Comparison of ENCODE assay signal across 14 cellular contexts in genomic region chr12:109720152-109720855, GRCh38. TPM values are rescaled to one million over a fixed set of nuclear protein-coding genes. Genes with fewer than 3 reads are reported as not detected.
DNase-seq lines count a peak whose midpoint lies in the region; ATAC-seq and TF ChIP-seq lines count a peak whose summit lies in the region.
"Had no signal": no experiment of that assay in that cellular context is flagged by ENCODE, and none has a peak within 500 bp of the region (broad histone marks: within the 10 kb centered on the region; RNA-seq: fewer than 3 reads in every experiment).

No MANE protein-coding gene starts in this region.

- peaks cover 5 to 28% of the 10 kb centered on the region in 2 donors for H3K27me3 Mint-ChIP-seq in CD8-positive, alpha-beta memory T cell

- H3K27me3 ChIP-seq in body of pancreas (no peaks in the 10 kb centered on the region), spleen (replicated peaks in 1 of 7) (peaks cover 0 to 49% (median 12%) of the 10 kb centered on the region in 7 donors)
- peaks cover 7% of the 10 kb centered on the region for H3K27me3 ChIP-seq in CD8-positive, alpha-beta memory T cell (ENCODE audit: insufficient read depth, low read length, poor library complexity, severe bottlenecking)

- H3K36me3 ChIP-seq in body of pancreas (replicated peaks in 1 of 2; ENCODE audit: insufficient read depth in 1 of 2, low read depth in 2 of 2) (no peaks in the 10 kb centered on the region), spleen (no peaks in the 10 kb centered on the region)
- H3K36me3 ChIP-seq in CD8-positive, alpha-beta memory T cell (ENCODE audit: insufficient read depth, low read length) = no peaks in the 10 kb centered on the region
- H3K36me3 ChIP-seq: transverse colon had no signal

- TF ChIP-seq CTCF in body of pancreas (IDR thresholded peaks at IDR 0.05) (no peak), spleen (IDR thresholded peaks at IDR 0.05 in 8 of 11, conservative IDR thresholded peaks at IDR 0.05 in 3 of 11) (no peak)

- H3K4me3 ChIP-seq in body of pancreas (no peak overlapping the region), spleen (peak overlapping the region in 1 of 8 donors; percentile 7)
- H3K4me3 ChIP-seq in CD8-positive, alpha-beta memory T cell (ENCODE audit: low read length) = no peak overlapping the region
- H3K4me3 ChIP-seq: skin epidermis, transverse colon had no signal

- POLR2A ChIA-PET in CD8-positive, alpha-beta memory T cell (lab: Charles Lee) = no interaction called here

- intact Hi-C loops in body of pancreas (cut with DNase I) = no loop called here
- intact Hi-C loops in spleen (cut with DNase I; ENCODE audit: low total_unique reads) = no loop called here

- no peak overlapping the region for H3K4me3 Mint-ChIP-seq in CD8-positive, alpha-beta memory T cell
- H3K4me3 Mint-ChIP-seq: activated T-cell treated with anti-CD3 and anti-CD28 coated beads, Interleukin-2, amount 50 U/mL, for 4 hours had no signal

- CTCF ChIA-PET in CD8-positive, alpha-beta memory T cell (lab: Charles Lee) = interaction anchor here (0.8 kb wide), 1 partner anchor 10 kb away, joined by 3 read pairs; no protein-coding TSS in a partner anchor

- H3K9me3 Mint-ChIP-seq in CD8-positive, alpha-beta memory T cell = no peaks in the 10 kb centered on the region
- H3K9me3 Mint-ChIP-seq: activated T-cell treated with anti-CD3 and anti-CD28 coated beads, Interleukin-2, amount 50 U/mL, for 4 hours had no signal

- no peaks in the 10 kb centered on the region for H3K4me1 Mint-ChIP-seq in CD8-positive, alpha-beta memory T cell

- H3K9me3 ChIP-seq in body of pancreas (no peaks in the 10 kb centered on the region), spleen (no peaks in the 10 kb centered on the region)
- H3K9me3 ChIP-seq in CD8-positive, alpha-beta memory T cell (ENCODE audit: low read length) = no peaks in the 10 kb centered on the region
- H3K9me3 ChIP-seq: transverse colon had no signal

- DNase-seq in DMS79 treated with DMSO at 0.1 percent for 48 hours (lab: John Stamatoyannopoulos, UW) = peak; percentile 45
- no peak for DNase-seq in DMS79 (lab: John Stamatoyannopoulos, UW)
- DNase-seq in body of pancreas = peak in 2 of 4 donors; percentile 41 to 44
- peak; percentile 92 for DNase-seq in left kidney (ENCODE audit: low read depth, low spot score)
- DNase-seq in spleen = no peak
- no peak for DNase-seq in CD8-positive, alpha-beta memory T cell
- DNase-seq in activated CD4-positive, CD25-positive, alpha-beta regulatory T cell (lab: John Stamatoyannopoulos, UW) = no peak
- DNase-seq in activated effector memory CD4-positive, alpha-beta T cell treated with anti-CD3 and anti-CD28 coated beads, Interleukin-2, amount 50 U/mL, for 16 hours = no peak
- DNase-seq: activated CD4-positive, alpha-beta T cell treated with anti-CD3 and anti-CD28 coated beads for 1 hour; activated T-cell treated with anti-CD3 and anti-CD28 coated beads, Interleukin-2, amount 50 U/mL, for 4 hours; HCEC 1CT; transverse colon had no signal

- WGBS in body of pancreas, 2 donors = 63 to 80% methylated on average over 6 to 10 of the region's 12 CpGs
- 56 to 79% (median 67%) methylated on average over 9 to 12 of the region's 12 CpGs for WGBS in spleen, 5 donors

- peak overlapping the region; percentile 2 to 71 (median 54) for H3K27ac ChIP-seq in body of pancreas
- peak overlapping the region in 7 of 8 donors; percentile 20 to 71 (median 41) for H3K27ac ChIP-seq in spleen
- no peak overlapping the region for H3K27ac ChIP-seq in CD8-positive, alpha-beta memory T cell (ENCODE audit: low read depth, low read length)
- H3K27ac ChIP-seq: skin epidermis had no signal

- peak overlapping the region in 1 of 8 donors; percentile 85 for H3K27ac Mint-ChIP-seq in CD8-positive, alpha-beta memory T cell

- H3K36me3 Mint-ChIP-seq in CD8-positive, alpha-beta memory T cell = no peaks in the 10 kb centered on the region

- no peak for ATAC-seq in body of pancreas
- ATAC-seq: activated T-cell treated with anti-CD3 and anti-CD28 coated beads, Interleukin-2, amount 50 U/mL, for 4 hours; esophagus mucosa had no signal

- H3K4me1 ChIP-seq in body of pancreas = peaks cover 74% of the 10 kb centered on the region
- peaks cover 12 to 94% (median 50%) of the 10 kb centered on the region in 6 donors for H3K4me1 ChIP-seq in spleen
- H3K4me1 ChIP-seq in CD8-positive, alpha-beta memory T cell (ENCODE audit: insufficient read depth, low read length) = no peaks in the 10 kb centered on the region

- TF ChIP-seq POLR2A in body of pancreas (IDR thresholded peaks at IDR 0.05) (no peak), spleen (IDR thresholded peaks at IDR 0.05) (no peak)

RNA-seq across cellular contexts. Expression of gene FAM222A, which starts 6.7 kb away (rescaled TPM):
- total RNA-seq in body of pancreas = 10 to 100 TPM in 1 of 2 donors, 1 to 10 TPM in 1; 8.0 to 16.2 TPM
- total RNA-seq in spleen = 10 to 100 TPM; 13.9 to 30.7 (median 21.5) TPM
- 1 to 10 TPM; 1.3 to 5.2 (median 2.1) TPM for polyA plus RNA-seq in spleen
- 1 to 10 TPM; 2.0 to 3.0 TPM for total RNA-seq in CD8-positive, alpha-beta memory T cell
- 0.32 TPM for polyA plus RNA-seq in CD8-positive, alpha-beta memory T cell

Comparison
In these comparisons a context has a peak if more than half of its experiments do, and no peak if none do; other contexts are left out.
1. DNase-seq: peak in DMS79 treated with DMSO at 0.1 percent for 48 hours (single experiment) and left kidney (single experiment); none in DMS79 (single experiment), spleen (single experiment), CD8-positive, alpha-beta memory T cell (0 of 5), activated CD4-positive, CD25-positive, alpha-beta regulatory T cell (0 of 4) and activated effector memory CD4-positive, alpha-beta T cell treated with anti-CD3 and anti-CD28 coated beads, Interleukin-2, amount 50 U/mL, for 16 hours (single experiment).